Comparison of ENCODE assay signal across 25 cellular contexts in genomic region chr17:62045517-62045916, GRCh38. TPM values are rescaled to one million over a fixed set of nuclear protein-coding genes. Genes with fewer than 3 reads are reported as not detected.
DNase-seq lines count a peak whose midpoint lies in the region; ATAC-seq and TF ChIP-seq lines count a peak whose summit lies in the region.
"Had no signal": no experiment of that assay in that cellular context is flagged by ENCODE, and none has a peak within 500 bp of the region (broad histone marks: within the 10 kb centered on the region; RNA-seq: fewer than 3 reads in every experiment).

No MANE protein-coding gene starts in this region.

- H3K36me3 Mint-ChIP-seq in natural killer cell (peaks cover 5% of the 10 kb centered on the region), T-helper 17 cell (ENCODE audit: low read depth) (peaks cover 8% of the 10 kb centered on the region)
- peaks cover 17% of the 10 kb centered on the region for H3K36me3 Mint-ChIP-seq in natural killer cell treated with Interleukin-12 subunit alpha and Interleukin-12 subunit beta and Interleukin-15 and Interleukin-18, amount 100 ng/mL, for 72 hours
- peaks cover 27 to 36% of the 10 kb centered on the region in 2 donors for H3K36me3 Mint-ChIP-seq in stimulated activated naive B cell treated with anti-CD40 and anti-IgM and Interleukin-4, amounts not matched to agents 10 μg/mL and 1 μg/mL and 100 μg/mL, for 72 hours

- peak overlapping the region; percentile 5 for H3K27ac ChIP-seq in foreskin keratinocyte
- H3K27ac ChIP-seq: C4-2B, PC-9 had no signal

- no peak overlapping the region for H3K4me3 Mint-ChIP-seq in natural killer cell
- H3K4me3 Mint-ChIP-seq in natural killer cell treated with Interleukin-12 subunit alpha and Interleukin-12 subunit beta and Interleukin-15 and Interleukin-18, amount 100 ng/mL, for 72 hours = no peak overlapping the region
- H3K4me3 Mint-ChIP-seq in T-helper 17 cell = no peak overlapping the region
- no peak overlapping the region for H3K4me3 Mint-ChIP-seq in stimulated activated naive B cell treated with anti-CD40 and anti-IgM and Interleukin-4, amounts not matched to agents 10 μg/mL and 1 μg/mL and 100 μg/mL, for 72 hours

- H3K9me3 Mint-ChIP-seq in natural killer cell = no peaks in the 10 kb centered on the region
- H3K9me3 Mint-ChIP-seq in natural killer cell treated with Interleukin-12 subunit alpha and Interleukin-12 subunit beta and Interleukin-15 and Interleukin-18, amount 100 ng/mL, for 72 hours = no peaks in the 10 kb centered on the region
- no peaks in the 10 kb centered on the region for H3K9me3 Mint-ChIP-seq in stimulated activated naive B cell treated with anti-CD40 and anti-IgM and Interleukin-4, amounts not matched to agents 10 μg/mL and 1 μg/mL and 100 μg/mL, for 72 hours

- peak overlapping the region; percentile 36 to 56 for H3K27ac Mint-ChIP-seq in natural killer cell
- no peak overlapping the region for H3K27ac Mint-ChIP-seq in natural killer cell treated with Interleukin-12 subunit alpha and Interleukin-12 subunit beta and Interleukin-15 and Interleukin-18, amount 100 ng/mL, for 72 hours
- H3K27ac Mint-ChIP-seq in T-helper 17 cell = peak overlapping the region; percentile 34
- peak overlapping the region; percentile 25 for H3K27ac Mint-ChIP-seq in stimulated activated naive B cell treated with anti-CD40 and anti-IgM and Interleukin-4, amounts not matched to agents 10 μg/mL and 1 μg/mL and 100 μg/mL, for 72 hours

- peaks cover 49 to 59% of the 10 kb centered on the region in 2 donors for H3K4me1 Mint-ChIP-seq in natural killer cell
- H3K4me1 Mint-ChIP-seq in natural killer cell treated with Interleukin-12 subunit alpha and Interleukin-12 subunit beta and Interleukin-15 and Interleukin-18, amount 100 ng/mL, for 72 hours (ENCODE audit: low read depth in 2 of 2) = peaks cover 29 to 34% of the 10 kb centered on the region in 2 donors
- peaks cover 28% of the 10 kb centered on the region for H3K4me1 Mint-ChIP-seq in T-helper 17 cell
- peaks cover 13 to 18% of the 10 kb centered on the region in 2 donors for H3K4me1 Mint-ChIP-seq in stimulated activated naive B cell treated with anti-CD40 and anti-IgM and Interleukin-4, amounts not matched to agents 10 μg/mL and 1 μg/mL and 100 μg/mL, for 72 hours

- no peaks in the 10 kb centered on the region for H3K9me3 ChIP-seq in T-helper 17 cell (ENCODE audit: control insufficient read depth, low read length, poor library complexity, severe bottlenecking)
- H3K9me3 ChIP-seq: Caco-2, MG63 had no signal

- intact Hi-C loops in natural killer cell (cut with micrococcal nuclease) = no loop called here

- no peak for TF ChIP-seq CTCF in natural killer cell (IDR thresholded peaks at IDR 0.05)
- TF ChIP-seq CTCF in foreskin keratinocyte (conservative IDR thresholded peaks at IDR 0.05) = no peak

- peaks cover 2% of the 10 kb centered on the region for H3K4me1 ChIP-seq in foreskin keratinocyte
- H3K4me1 ChIP-seq: Caco-2 had no signal

- H3K27me3 ChIP-seq in foreskin keratinocyte = no peaks in the 10 kb centered on the region
- H3K27me3 ChIP-seq: MG63 had no signal

- H3K27me3 Mint-ChIP-seq in natural killer cell (ENCODE audit: low read depth in 2 of 2) = no peaks in the 10 kb centered on the region
- H3K27me3 Mint-ChIP-seq in natural killer cell treated with Interleukin-12 subunit alpha and Interleukin-12 subunit beta and Interleukin-15 and Interleukin-18, amount 100 ng/mL, for 72 hours = no peaks in the 10 kb centered on the region
- no peaks in the 10 kb centered on the region for H3K27me3 Mint-ChIP-seq in T-helper 17 cell
- H3K27me3 Mint-ChIP-seq in stimulated activated naive B cell treated with anti-CD40 and anti-IgM and Interleukin-4, amounts not matched to agents 10 μg/mL and 1 μg/mL and 100 μg/mL, for 72 hours = no peaks in the 10 kb centered on the region

- ATAC-seq in natural killer cell (no peak), T-helper 17 cell (peak; percentile 56), foreskin keratinocyte (no peak), HG02571 (IDR thresholded peaks at IDR 0.05; ENCODE audit: unreplicated experiment) (no peak)
- ATAC-seq in natural killer cell treated with Interleukin-12 subunit alpha and Interleukin-12 subunit beta and Interleukin-15 and Interleukin-18, amount 100 ng/mL, for 72 hours = no peak
- ATAC-seq in stimulated activated naive B cell treated with anti-CD40 and anti-IgM and Interleukin-4, amounts not matched to agents 10 μg/mL and 1 μg/mL and 100 μg/mL, for 72 hours (replicated peaks) = no peak
- ATAC-seq: HCT116 had no signal

- DNase-seq in natural killer cell = no peak
- no peak for DNase-seq in natural killer cell treated with Interleukin-12 subunit alpha and Interleukin-12 subunit beta and Interleukin-15 and Interleukin-18, amount 100 ng/mL, for 72 hours (ENCODE audit: low spot score)
- no peak for DNase-seq in T-helper 17 cell
- no peak for DNase-seq in foreskin keratinocyte
- DNase-seq in stimulated activated naive B cell treated with anti-CD40 and anti-IgM and Interleukin-4, amounts not matched to agents 10 μg/mL and 1 μg/mL and 100 μg/mL, for 72 hours = no peak
- DNase-seq in NCI-H128 (lab: John Stamatoyannopoulos, UW; ENCODE audit: unreplicated experiment) = no peak
- DNase-seq in NCI-H1105 (lab: John Stamatoyannopoulos, UW) = no peak
- DNase-seq: Caco-2, DND-41, GOT3, IMR-90, Kasumi-1, MG63, NCI-H1048, NCI-H1436 treated with DMSO at 0.1 percent for 48 hours, NCI-H2029, NCI-H226, NCI-H510A treated with DMSO at 0.1 percent for 48 hours, NCI-H748 treated with DMSO at 0.1 percent for 48 hours, PC-9, RPMI8226, SHP77 had no signal

RNA-seq across cellular contexts. Expression of gene MED13, which starts 19.6 kb away (rescaled TPM):
- total RNA-seq in natural killer cell (100 to 1,000 TPM; 107 to 122 (median 116) TPM), T-helper 17 cell (10 to 100 TPM; 76.5 to 98.3 TPM), foreskin keratinocyte (38.0 and 39.8 TPM in 2 replicates)
- 100 to 1,000 TPM in 1 of 2 donors, 10 to 100 TPM in 1; 75.8 to 129 TPM for total RNA-seq in natural killer cell treated with Interleukin-12 subunit alpha and Interleukin-12 subunit beta and Interleukin-15 and Interleukin-18, amount 100 ng/mL, for 72 hours
- polyA plus RNA-seq in foreskin keratinocyte = 3.2 and 3.8 TPM in 2 replicates

Comparison
In these comparisons a context has a peak if more than half of its experiments do, and no peak if none do; other contexts are left out.
1. H3K27ac Mint-ChIP-seq: peak in natural killer cell (2 of 2), T-helper 17 cell (single experiment) and stimulated activated naive B cell treated with anti-CD40 and anti-IgM and Interleukin-4, amounts not matched to agents 10 μg/mL and 1 μg/mL and 100 μg/mL, for 72 hours (single experiment); none in natural killer cell treated with Interleukin-12 subunit alpha and Interleukin-12 subunit beta and Interleukin-15 and Interleukin-18, amount 100 ng/mL, for 72 hours (0 of 2).